9 cellular contexts compared by ENCODE assay signal in genomic region chr12:45619736-45620135, GRCh38.
"Had no signal": no experiment of that assay in that cellular context is flagged by ENCODE, and none has a peak within 500 bp of the region (broad histone marks: within the 10 kb centered on the region; RNA-seq: fewer than 3 reads in every experiment).

No MANE protein-coding gene starts in this region.

- DNase-seq: GM23248, GOT3, H7, HFFc6 had no signal

- H3K4me3 Mint-ChIP-seq: HFFc6 had no signal

- H3K27ac ChIP-seq: GM23248, HL-60 had no signal

- ATAC-seq: HCT116, HepG2 had no signal

- H3K27ac Mint-ChIP-seq: HFFc6, IgD-negative memory B cell had no signal

- H2AFZ ChIP-seq: GM23248 had no signal

- H3K9me3 Mint-ChIP-seq: HFFc6 had no signal

- H3K4me3 ChIP-seq: GM23248, HAP-1 had no signal

- H3K36me3 ChIP-seq: HAP-1 had no signal

- H3K9me3 ChIP-seq: HAP-1 had no signal

- H3K36me3 Mint-ChIP-seq: IgD-negative memory B cell had no signal

- H3K9ac ChIP-seq: GM23248 had no signal
